14 cellular contexts compared by ENCODE assay signal in genomic region chr6:71138416-71138815, GRCh38.
"Had no signal": no experiment of that assay in that cellular context is flagged by ENCODE, and none has a peak within 500 bp of the region (broad histone marks: within the 10 kb centered on the region; RNA-seq: fewer than 3 reads in every experiment).

No MANE protein-coding gene starts in this region.

- H3K4me3 ChIP-seq: body of pancreas, colonic mucosa, gastroesophageal sphincter, lower lobe of right lung, thoracic aorta, upper lobe of right lung had no signal

- DNase-seq: activated CD4-positive, alpha-beta memory T cell treated with anti-CD3 and anti-CD28 coated beads, Interleukin-2, amount 10 ng/mL, durations not matched to agents 7 days and 5 days; activated CD8-positive, alpha-beta memory T cell treated with anti-CD3 and anti-CD28 coated beads, Interleukin-2, amount 10 ng/mL, durations not matched to agents 7 days and 5 days; body of pancreas; central memory CD4-positive, alpha-beta T cell; colonic mucosa; left colon; lower lobe of right lung; nucleus accumbens; stimulated activated naive B cell treated with anti-CD40 and anti-IgM and Interleukin-4, amounts not matched to agents 10 μg/mL and 1 μg/mL and 100 μg/mL, for 72 hours; upper lobe of right lung; WERI-Rb-1 had no signal

- H3K27ac ChIP-seq: body of pancreas, colonic mucosa, gastroesophageal sphincter, lower lobe of right lung, thoracic aorta, upper lobe of right lung, WERI-Rb-1 had no signal

- ATAC-seq: activated CD8-positive, alpha-beta memory T cell treated with anti-CD3 and anti-CD28 coated beads, Interleukin-2, amount 10 ng/mL, durations not matched to agents 7 days and 5 days; body of pancreas; esophagus mucosa; gastroesophageal sphincter; left colon; stimulated activated naive B cell treated with anti-CD40 and anti-IgM and Interleukin-4, amounts not matched to agents 10 μg/mL and 1 μg/mL and 100 μg/mL, for 72 hours; upper lobe of right lung had no signal
